ENCODE assay signal across 13 cellular contexts in genomic region chr19:3336351-3336679, GRCh38. TPM values are rescaled to one million over a fixed set of nuclear protein-coding genes. Genes with fewer than 3 reads are reported as not detected.
A peak's percentile ranks its signal among the peaks of the same experiment; 100 is the strongest.
DNase-seq lines count a peak whose midpoint lies in the region; ATAC-seq and TF ChIP-seq lines count a peak whose summit lies in the region.
"Had no signal": no experiment of that assay in that cellular context is flagged by ENCODE, and none has a peak within 500 bp of the region (broad histone marks: within the 10 kb centered on the region; RNA-seq: fewer than 3 reads in every experiment).

No MANE protein-coding gene starts in this region.

- H3K9me3 ChIP-seq in GM23248 (ENCODE audit: low read depth) (no peaks in the 10 kb centered on the region), lower lobe of right lung (no peaks in the 10 kb centered on the region)

- peaks cover 0 to 10% (median 8%) of the 10 kb centered on the region in 5 experiments for H3K9me3 Mint-ChIP-seq in brain
- no peaks in the 10 kb centered on the region for H3K9me3 Mint-ChIP-seq in stimulated activated naive B cell treated with anti-CD40 and anti-IgM and Interleukin-4, amounts not matched to agents 10 μg/mL and 1 μg/mL and 100 μg/mL, for 72 hours

- WGBS in GM23248 (ENCODE audit: low coverage in 1 of 2, low lambda C conversion rate in 2 of 2, missing lambda C conversion rate in 2 of 2), 2 experiments, result 10 to 16% methylated on average over 5 of the region's 5 CpGs

- ATAC-seq in lower lobe of right lung, result no peak
- no peak for ATAC-seq in stimulated activated naive B cell treated with anti-CD40 and anti-IgM and Interleukin-4, amounts not matched to agents 10 μg/mL and 1 μg/mL and 100 μg/mL, for 72 hours (replicated peaks)
- ATAC-seq: T-helper 17 cell had no signal

- no peaks in the 10 kb centered on the region for H3K9me2 ChIP-seq in GM23248 (ENCODE audit: insufficient read depth)

- in situ Hi-C loops in GM23248 (cut with MboI), result no loop called here

- H3K9ac ChIP-seq in GM23248, result peak overlapping the region; percentile 77
- H3K9ac ChIP-seq: KMS-11 had no signal

- H3K36me3 Mint-ChIP-seq in brain, result no peaks in the 10 kb centered on the region
- H3K36me3 Mint-ChIP-seq in stimulated activated naive B cell treated with anti-CD40 and anti-IgM and Interleukin-4, amounts not matched to agents 10 μg/mL and 1 μg/mL and 100 μg/mL, for 72 hours, result no peaks in the 10 kb centered on the region
- H3K36me3 Mint-ChIP-seq: activated naive CD8-positive, alpha-beta T cell had no signal

- peaks cover 9% of the 10 kb centered on the region for H3K4me1 Mint-ChIP-seq in brain
- H3K4me1 Mint-ChIP-seq in stimulated activated naive B cell treated with anti-CD40 and anti-IgM and Interleukin-4, amounts not matched to agents 10 μg/mL and 1 μg/mL and 100 μg/mL, for 72 hours, result peaks cover 4 to 6% of the 10 kb centered on the region in 2 donors

- H3K27me3 ChIP-seq in GM23248 (replicated peaks; ENCODE audit: insufficient read depth) (no peaks in the 10 kb centered on the region), lower lobe of right lung (ENCODE audit: low read depth) (no peaks in the 10 kb centered on the region)

- H3K79me2 ChIP-seq in GM23248 (ENCODE audit: insufficient read depth), result no peaks in the 10 kb centered on the region

- 0 out of 2 replicates have a peak, but pooled peaks cover 10% of the 10 kb centered on the region for H3F3A ChIP-seq in GM23248 (ENCODE audit: insufficient read depth)

- TF ChIP-seq CTCF in brain (conservative IDR thresholded peaks at IDR 0.05) (no peak), lower lobe of right lung (IDR thresholded peaks at IDR 0.05) (no peak), GM20000 (IDR thresholded peaks at IDR 0.05; ENCODE audit: extremely low read depth, missing control alignments) (no peak)

- H3K4me3 ChIP-seq in GM23248 (no peak overlapping the region), lower lobe of right lung (no peak overlapping the region)

- H3K4me2 ChIP-seq in GM23248 (ENCODE audit: unreplicated experiment), result peak overlapping the region; percentile 48
- H3K4me2 ChIP-seq: KMS-11 had no signal

- H3K36me3 ChIP-seq in GM23248 (ENCODE audit: low read depth) (no peaks in the 10 kb centered on the region), lower lobe of right lung (no peaks in the 10 kb centered on the region)

- H3K27ac ChIP-seq in GM23248, result peak overlapping the region; percentile 75
- H3K27ac ChIP-seq in lower lobe of right lung, result peak overlapping the region; percentile 91
- H3K27ac ChIP-seq: KMS-11 had no signal

- no peak overlapping the region for H3K4me3 Mint-ChIP-seq in brain
- no peak overlapping the region for H3K4me3 Mint-ChIP-seq in stimulated activated naive B cell treated with anti-CD40 and anti-IgM and Interleukin-4, amounts not matched to agents 10 μg/mL and 1 μg/mL and 100 μg/mL, for 72 hours
- H3K4me3 Mint-ChIP-seq: activated naive CD8-positive, alpha-beta T cell; T-helper 17 cell had no signal

- no peaks in the 10 kb centered on the region for H4K20me1 ChIP-seq in GM23248 (ENCODE audit: insufficient read depth)

- H3K27me3 Mint-ChIP-seq in brain, result peaks cover 49% of the 10 kb centered on the region
- peaks cover 4 to 30% of the 10 kb centered on the region in 2 donors for H3K27me3 Mint-ChIP-seq in stimulated activated naive B cell treated with anti-CD40 and anti-IgM and Interleukin-4, amounts not matched to agents 10 μg/mL and 1 μg/mL and 100 μg/mL, for 72 hours
- H3K27me3 Mint-ChIP-seq: activated naive CD8-positive, alpha-beta T cell; T-helper 17 cell had no signal

- peak overlapping the region; percentile 90 for H2AFZ ChIP-seq in GM23248

- DNase-seq in GM23248, result no peak
- DNase-seq in lower lobe of right lung, result no peak
- DNase-seq in stimulated activated naive B cell treated with anti-CD40 and anti-IgM and Interleukin-4, amounts not matched to agents 10 μg/mL and 1 μg/mL and 100 μg/mL, for 72 hours, result no peak
- DNase-seq in kidney tubule cell (ENCODE audit: low spot score), result no peak
- DNase-seq in nucleus accumbens (lab: John Stamatoyannopoulos, UW), result no peak
- DNase-seq in stimulated activated CD4-positive, alpha-beta T cell treated with anti-CD3 and anti-CD28 coated beads, Interleukin-2, amount 100 ng/mL, for 24 hours, result no peak
- no peak for DNase-seq in GM20000 (ENCODE audit: low spot score)
- DNase-seq: activated CD8-positive, alpha-beta memory T cell treated with anti-CD3 and anti-CD28 coated beads for 24 hours; effector memory CD4-positive, alpha-beta T cell; T-helper 17 cell had no signal

- H3K4me1 ChIP-seq in GM23248 (ENCODE audit: insufficient read depth) (peaks cover 30% of the 10 kb centered on the region), lower lobe of right lung (peaks cover 45% of the 10 kb centered on the region)

- intact Hi-C loops in lower lobe of right lung (cut with DNase I), result no loop called here

- peak overlapping the region in 3 of 5 experiments; percentile 56 to 83 (median 81) for H3K27ac Mint-ChIP-seq in brain
- H3K27ac Mint-ChIP-seq in stimulated activated naive B cell treated with anti-CD40 and anti-IgM and Interleukin-4, amounts not matched to agents 10 μg/mL and 1 μg/mL and 100 μg/mL, for 72 hours, result peak overlapping the region; percentile 25
- H3K27ac Mint-ChIP-seq: activated naive CD8-positive, alpha-beta T cell; T-helper 17 cell had no signal

RNA-seq across cellular contexts. Expression of gene NFIC, which starts 30.1 kb away (rescaled TPM):
- 50.4 and 51.9 TPM in 2 replicates for total RNA-seq in GM23248 (2014; rRNA removed; shearing (Covaris generic))
- polyA plus RNA-seq in GM23248 (2016; fragmentation: Nextera tagmentation; extraction: Ambion mirVana) (106 and 108 TPM in 2 replicates), brain (ENCODE audit: insufficient read depth, low read depth, low replicate concordance) (79.3 TPM)
- 132 TPM for total RNA-seq in lower lobe of right lung
